31 cellular contexts compared by ENCODE assay signal in the genomic region with DNA sequence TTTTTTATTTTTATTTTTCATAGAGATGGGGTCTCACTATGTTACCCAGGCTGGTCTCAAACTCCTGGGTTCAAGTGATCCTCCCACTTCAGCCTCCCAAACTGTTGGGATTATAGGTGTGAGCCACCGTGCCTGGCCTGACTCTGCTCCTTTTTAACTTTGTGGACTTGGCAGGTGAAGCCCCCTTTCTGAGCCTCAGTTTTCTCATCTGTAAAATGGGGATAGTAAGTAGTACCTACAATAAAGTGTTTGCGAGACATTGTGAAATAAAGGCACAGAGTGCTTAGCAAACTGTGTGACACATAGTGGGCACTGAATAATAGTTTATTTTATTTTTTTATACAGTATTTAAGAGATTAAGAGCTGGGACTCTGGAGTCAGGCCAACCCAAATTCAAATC.
"Had no signal": no experiment of that assay in that cellular context is flagged by ENCODE, and none has a peak within 500 bp of the region (broad histone marks: within the 10 kb centered on the region; RNA-seq: fewer than 3 reads in every experiment).

No MANE protein-coding gene starts in this region.

- H3K4me1 ChIP-seq: foreskin keratinocyte had no signal

- FAIRE-seq: colon had no signal

- H3K4me3 ChIP-seq: body of pancreas, esophagus muscularis mucosa, gastrocnemius medialis had no signal

- H3K36me3 ChIP-seq: esophagus muscularis mucosa, gastrocnemius medialis, WERI-Rb-1 had no signal

- H3K9me3 ChIP-seq: body of pancreas, esophagus muscularis mucosa, gastrocnemius medialis had no signal

- H3K27me3 ChIP-seq: body of pancreas, esophagus muscularis mucosa, gastrocnemius medialis had no signal

- H3K27ac ChIP-seq: foreskin keratinocyte, gastrocnemius medialis, WERI-Rb-1 had no signal

- DNase-seq: activated B cell treated with CpG ODN at 0.5 μM for 24 hours; activated CD4-positive, alpha-beta T cell treated with anti-CD3 and anti-CD28 coated beads for 48 hours; activated CD4-positive, alpha-beta T cell treated with anti-CD3 and anti-CD28 coated beads, Interleukin-2, amount 50 U/mL, for 1 hour; activated CD4-positive, alpha-beta T cell treated with anti-CD3 and anti-CD28 coated beads, Interleukin-2, amount 50 U/mL, for 48 hours; activated CD8-positive, alpha-beta memory T cell treated with anti-CD3 and anti-CD28 coated beads for 24 hours; activated CD8-positive, alpha-beta T cell treated with anti-CD3 and anti-CD28 coated beads for 36 hours; activated effector memory CD4-positive, alpha-beta T cell treated with Interleukin-2 at 50 U/mL for 16 hours; activated gamma-delta T cell treated with Interleukin-2 at 50 U/mL for 16 hours; activated naive CD4-positive, alpha-beta T cell treated with anti-CD3 and anti-CD28 coated beads, Interleukin-2, amount 50 U/mL, for 16 hours; activated naive CD4-positive, alpha-beta T cell treated with Interleukin-2 at 50 U/mL for 16 hours; activated T-cell treated with anti-CD3 and anti-CD28 coated beads, Interleukin-2, amount 50 U/mL, for 4 hours; amniotic stem cell; anterior cingulate cortex; caudate nucleus; cortex of kidney; dermis blood vessel endothelial cell; effector CD4-positive, alpha-beta T cell; effector memory CD8-positive, alpha-beta T cell; erythroblast; foreskin keratinocyte; gastrocnemius medialis; glutamatergic neuron; T-helper 1 cell; T-helper 17 cell; T1000; WERI-Rb-1 had no signal

- ATAC-seq: activated CD4-positive, CD25-positive, alpha-beta regulatory T cell treated with anti-CD3 and anti-CD28 coated beads, Interleukin-2, amount 50 U/mL, for 24 hours; activated CD8-positive, alpha-beta T cell treated with anti-CD3 and anti-CD28 coated beads for 36 hours; activated T-cell treated with anti-CD3 and anti-CD28 coated beads, Interleukin-2, amount 50 U/mL, for 4 hours; activated T-helper 17 cell treated with anti-CD3 and anti-CD28 coated beads, Interleukin-2, amount 50 U/mL, for 72 hours; effector memory CD8-positive, alpha-beta T cell; foreskin keratinocyte; gastrocnemius medialis; T-helper 17 cell had no signal
